Comparison of ENCODE assay signal across 18 cellular contexts in genomic region chr5:6436715-6437340, GRCh38. TPM values are rescaled to one million over a fixed set of nuclear protein-coding genes. Genes with fewer than 3 reads are reported as not detected.
"Had no signal": no experiment of that assay in that cellular context is flagged by ENCODE, and none has a peak within 500 bp of the region (broad histone marks: within the 10 kb centered on the region; RNA-seq: fewer than 3 reads in every experiment).

No MANE protein-coding gene starts in this region.

- H3K27ac ChIP-seq: esophagus squamous epithelium, sigmoid colon, transverse colon, WERI-Rb-1 had no signal

- FAIRE-seq: bronchial epithelial cell, endometrium, islet of Langerhans had no signal

- DNase-seq: activated CD4-positive, alpha-beta memory T cell treated with anti-CD3 and anti-CD28 coated beads, Interleukin-2, amount 10 ng/mL, durations not matched to agents 7 days and 5 days; activated CD4-positive, alpha-beta T cell treated with anti-CD3 and anti-CD28 coated beads for 36 hours; activated CD8-positive, alpha-beta memory T cell treated with anti-CD3 and anti-CD28 coated beads, Interleukin-2, amount 50 U/mL, for 4 hours; activated naive CD4-positive, alpha-beta T cell; aorta; esophagus squamous epithelium; foreskin fibroblast; glutamatergic neuron; sigmoid colon; stimulated activated CD4-positive, alpha-beta T cell treated with anti-CD3 and anti-CD28 coated beads, Interleukin-12 subunit alpha, Interleukin-12 subunit beta, amount 100 ng/mL, for 4 hours; stimulated activated naive CD4-positive, alpha-beta T cell; substantia nigra; transverse colon; WERI-Rb-1 had no signal

- H3K9me3 ChIP-seq: transverse colon had no signal

- H3K27me3 ChIP-seq: sigmoid colon had no signal

- H3K4me3 ChIP-seq: esophagus squamous epithelium, sigmoid colon, transverse colon had no signal

- ATAC-seq: activated CD4-positive, alpha-beta T cell treated with anti-CD3 and anti-CD28 coated beads for 36 hours had no signal

- H3K4me1 ChIP-seq: esophagus squamous epithelium, sigmoid colon, transverse colon had no signal

- H3K36me3 ChIP-seq: esophagus squamous epithelium, sigmoid colon, transverse colon, WERI-Rb-1 had no signal

RNA-seq across cellular contexts. Expression of gene UBE2QL1, which starts 11.8 kb away (rescaled TPM):
- total RNA-seq: activated CD4-positive, alpha-beta T cell treated with anti-CD3 and anti-CD28 coated beads for 36 hours; bronchial epithelial cell; osteocyte had no signal
